27 cellular contexts compared by ENCODE assay signal in the genomic region with DNA sequence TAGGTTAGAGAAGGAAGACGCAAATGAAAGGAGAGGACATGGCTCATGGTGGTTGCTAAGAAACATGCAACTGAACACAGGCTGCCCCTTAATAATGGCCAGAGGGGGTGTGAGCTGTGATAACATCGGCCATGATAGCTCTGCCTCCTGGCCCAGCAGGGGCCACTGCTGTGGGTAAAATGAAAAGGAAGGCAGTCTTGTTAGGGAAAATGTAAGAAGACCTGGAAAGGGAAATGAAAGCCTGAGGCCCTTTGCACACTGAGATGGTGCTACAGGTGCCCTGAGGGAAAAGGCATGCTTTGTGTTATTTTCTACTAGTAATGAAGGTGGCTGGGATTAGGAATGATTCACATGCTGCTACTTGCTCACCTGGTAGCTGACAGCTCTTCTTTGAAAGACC.
DNase-seq lines count a peak whose midpoint lies in the region; ATAC-seq and TF ChIP-seq lines count a peak whose summit lies in the region.
"Had no signal": no experiment of that assay in that cellular context is flagged by ENCODE, and none has a peak within 500 bp of the region (broad histone marks: within the 10 kb centered on the region; RNA-seq: fewer than 3 reads in every experiment).

No MANE protein-coding gene starts in this region.

- peak overlapping the region; percentile 50 for H3K27ac ChIP-seq in ectodermal cell (ENCODE audit: insufficient read depth, low read depth, low read length, poor library complexity, severe bottlenecking)
- H3K27ac ChIP-seq in mesodermal cell (ENCODE audit: low read depth, low read length, severe bottlenecking), result peak overlapping the region; percentile 53
- H3K27ac ChIP-seq: epithelial cell of prostate, HL-60, Peyer's patch had no signal

- H3K27me3 Mint-ChIP-seq in type B pancreatic cell, result no peaks in the 10 kb centered on the region
- H3K27me3 Mint-ChIP-seq: activated CD4-positive, alpha-beta T cell treated with anti-CD3 and anti-CD28 coated beads, Interleukin-2, amount 10 ng/mL, durations not matched to agents 24 days and 14 days; activated naive CD8-positive, alpha-beta T cell treated with anti-CD3 and anti-CD28 coated beads for 36 hours had no signal

- CTCF ChIA-PET in HEK293T (lab: Yijun Ruan, JAX), result interaction anchor here (1.5 kb wide), 1 partner anchor 25 kb away, joined by 5 read pairs; no protein-coding TSS in a partner anchor

- peak overlapping the region; percentile 6 for H3K4me3 Mint-ChIP-seq in type B pancreatic cell
- H3K4me3 Mint-ChIP-seq: activated CD4-positive, alpha-beta T cell treated with anti-CD3 and anti-CD28 coated beads, Interleukin-2, amount 10 ng/mL, durations not matched to agents 24 days and 14 days; activated naive CD8-positive, alpha-beta T cell treated with anti-CD3 and anti-CD28 coated beads for 36 hours; CD14-positive monocyte had no signal

- POLR2A ChIA-PET in HEK293T (lab: Yijun Ruan, JAX), result interaction anchor here (1.0 kb wide), 1 partner anchor 125 kb away, joined by 4 read pairs; no protein-coding TSS in a partner anchor

- H3K4me1 Mint-ChIP-seq in type B pancreatic cell (ENCODE audit: unreplicated experiment), result peaks cover 19% of the 10 kb centered on the region
- H3K4me1 Mint-ChIP-seq: activated CD4-positive, alpha-beta T cell treated with anti-CD3 and anti-CD28 coated beads, Interleukin-2, amount 10 ng/mL, durations not matched to agents 24 days and 14 days; activated naive CD8-positive, alpha-beta T cell treated with anti-CD3 and anti-CD28 coated beads for 36 hours; CD14-positive monocyte; naive B cell had no signal

- WGBS in ectodermal cell, 2 experiments, result 28 to 35% methylated on average over 2 of the region's 2 CpGs
- WGBS in mesodermal cell (ENCODE audit: insufficient coverage in 2 of 2), 2 experiments, result 17 to 33% methylated on average over 1 of the region's 2 CpGs

- H3K27ac Mint-ChIP-seq in type B pancreatic cell, result no peak overlapping the region
- H3K27ac Mint-ChIP-seq: activated CD4-positive, alpha-beta T cell treated with anti-CD3 and anti-CD28 coated beads, Interleukin-2, amount 10 ng/mL, durations not matched to agents 24 days and 14 days; activated naive CD8-positive, alpha-beta T cell treated with anti-CD3 and anti-CD28 coated beads for 36 hours; CD14-positive monocyte; naive B cell had no signal

- H3K9me3 Mint-ChIP-seq in type B pancreatic cell, result peaks cover 7% of the 10 kb centered on the region
- H3K9me3 Mint-ChIP-seq: activated CD4-positive, alpha-beta T cell treated with anti-CD3 and anti-CD28 coated beads, Interleukin-2, amount 10 ng/mL, durations not matched to agents 24 days and 14 days; activated naive CD8-positive, alpha-beta T cell treated with anti-CD3 and anti-CD28 coated beads for 36 hours; naive B cell had no signal

- no peaks in the 10 kb centered on the region for H3K36me3 ChIP-seq in ectodermal cell (ENCODE audit: control insufficient read depth, insufficient read depth, low read length)
- H3K36me3 ChIP-seq in mesodermal cell (ENCODE audit: control insufficient read depth, insufficient read depth, low read length), result no peaks in the 10 kb centered on the region
- H3K36me3 ChIP-seq: Peyer's patch had no signal

- no peak for TF ChIP-seq CTCF in type B pancreatic cell (conservative IDR thresholded peaks at IDR 0.05)

- H3K4me3 ChIP-seq in ectodermal cell (ENCODE audit: insufficient read depth, low read depth, low read length) (no peak overlapping the region), mesodermal cell (ENCODE audit: extremely low read depth, insufficient read depth, low read length, poor library complexity, severe bottlenecking) (no peak overlapping the region)
- H3K4me3 ChIP-seq: Peyer's patch had no signal

- no peak for ATAC-seq in HG02798 (IDR thresholded peaks at IDR 0.05; ENCODE audit: poor library complexity, unreplicated experiment)
- ATAC-seq: left ventricle myocardium superior had no signal

- DNase-seq in NCI-H748 (lab: John Stamatoyannopoulos, UW; ENCODE audit: unreplicated experiment) (peak; percentile 65), NCI-H748 treated with DMSO at 0.1 percent for 48 hours (lab: John Stamatoyannopoulos, UW) (no peak), type B pancreatic cell (ENCODE audit: extremely low spot score, unreplicated experiment) (no peak), HEK293T (ENCODE audit: extremely low spot score) (no peak)
- no peak for DNase-seq in stimulated activated CD8-positive, alpha-beta memory T cell treated with anti-CD3 and anti-CD28 coated beads, Interleukin-4, amount 100 ng/mL, for 48 hours
- DNase-seq: activated CD4-positive, alpha-beta T cell treated with anti-CD3 and anti-CD28 coated beads, Interleukin-2, amount 10 ng/mL, durations not matched to agents 24 days and 14 days; activated effector memory CD4-positive, alpha-beta T cell treated with anti-CD3 and anti-CD28 coated beads, Interleukin-2, amount 50 U/mL, for 16 hours; activated naive CD8-positive, alpha-beta T cell treated with anti-CD3 and anti-CD28 coated beads for 36 hours; activated T-cell treated with anti-CD3 and anti-CD28 coated beads, Interleukin-2, amount 50 U/mL, for 1 hour; anterior cingulate cortex; GDM1; KG1; left ventricle myocardium superior; naive B cell; NCI-H1092 treated with DMSO at 0.1 percent for 48 hours; NCI-H2029; NCI-H345; NCI-H774; Peyer's patch; SHP77 treated with DMSO at 0.1 percent for 48 hours; stimulated activated naive CD4-positive, alpha-beta T cell had no signal

- H3K9me3 ChIP-seq in ectodermal cell (ENCODE audit: control insufficient read depth, low read length) (no peaks in the 10 kb centered on the region), mesodermal cell (ENCODE audit: control insufficient read depth, low read length) (no peaks in the 10 kb centered on the region)
- H3K9me3 ChIP-seq: Peyer's patch had no signal

- no peaks in the 10 kb centered on the region for H3K27me3 ChIP-seq in ectodermal cell (ENCODE audit: control insufficient read depth, insufficient read depth, low read length, poor library complexity, severe bottlenecking)
- H3K27me3 ChIP-seq: Peyer's patch had no signal

- peaks cover 4% of the 10 kb centered on the region for H3K36me3 Mint-ChIP-seq in type B pancreatic cell
- H3K36me3 Mint-ChIP-seq: activated naive CD8-positive, alpha-beta T cell treated with anti-CD3 and anti-CD28 coated beads for 36 hours; CD14-positive monocyte; naive B cell had no signal

- H3K4me1 ChIP-seq in ectodermal cell (ENCODE audit: control insufficient read depth, insufficient read depth, low read length), result peaks cover 13% of the 10 kb centered on the region
- peaks cover 4% of the 10 kb centered on the region for H3K4me1 ChIP-seq in mesodermal cell (ENCODE audit: control insufficient read depth, insufficient read depth, low read length, poor library complexity, severe bottlenecking)
- H3K4me1 ChIP-seq: Peyer's patch had no signal

TF ChIP-seq in HEK293T, 16 proteins besides CTCF, POLR2A, EP300 and RAD21:
- no peak for TF ChIP-seq FOXM1 (IDR thresholded peaks at IDR 0.05; ENCODE audit: borderline replicate concordance)
- TF ChIP-seq, protein P1, sequence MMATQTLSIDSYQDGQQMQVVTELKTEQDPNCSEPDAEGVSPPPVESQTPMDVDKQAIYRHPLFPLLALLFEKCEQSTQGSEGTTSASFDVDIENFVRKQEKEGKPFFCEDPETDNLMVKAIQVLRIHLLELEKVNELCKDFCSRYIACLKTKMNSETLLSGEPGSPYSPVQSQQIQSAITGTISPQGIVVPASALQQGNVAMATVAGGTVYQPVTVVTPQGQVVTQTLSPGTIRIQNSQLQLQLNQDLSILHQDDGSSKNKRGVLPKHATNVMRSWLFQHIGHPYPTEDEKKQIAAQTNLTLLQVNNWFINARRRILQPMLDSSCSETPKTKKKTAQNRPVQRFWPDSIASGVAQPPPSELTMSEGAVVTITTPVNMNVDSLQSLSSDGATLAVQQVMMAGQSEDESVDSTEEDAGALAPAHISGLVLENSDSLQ (IDR thresholded peaks at IDR 0.05), result no peak
- no peak for TF ChIP-seq TARDBP (IDR thresholded peaks at IDR 0.05)
TF ChIP-seq in HEK293T: peak in this region for 0.
